9 cellular contexts compared by ENCODE assay signal in the genomic region with DNA sequence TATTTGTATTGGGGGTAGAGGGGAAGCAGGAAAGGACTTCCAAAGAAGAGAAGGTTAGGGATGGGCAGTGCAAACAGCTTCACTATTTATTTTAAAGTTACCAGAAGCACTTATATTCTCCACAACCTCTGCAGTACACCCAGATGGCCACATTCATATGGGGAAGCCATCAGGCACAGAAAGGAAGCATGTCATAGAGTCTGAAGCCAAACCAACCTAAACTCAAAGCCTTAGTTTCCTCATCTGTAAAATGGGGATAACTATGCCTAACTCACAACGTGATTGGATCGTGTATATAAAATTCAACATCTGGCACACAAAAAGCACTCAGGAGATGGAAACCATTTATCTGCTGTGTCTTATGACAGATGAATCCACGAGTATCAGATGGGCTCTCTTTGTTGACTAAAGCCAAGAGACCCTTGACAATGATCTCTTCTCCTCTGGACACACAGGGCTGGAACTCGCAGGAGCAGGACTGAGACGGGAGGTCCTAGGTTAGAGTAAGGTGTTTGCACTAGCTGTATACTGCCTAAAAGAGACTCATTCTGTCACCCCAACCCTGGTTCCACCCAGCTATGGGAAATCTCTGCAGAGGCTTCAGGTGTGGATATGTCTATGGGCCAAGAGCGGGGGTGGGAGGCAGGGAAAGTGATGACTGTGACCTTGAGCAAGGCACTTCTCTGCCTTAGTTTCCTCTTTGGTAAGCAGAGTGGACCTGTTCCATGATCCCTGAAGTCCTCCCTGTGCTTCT. TPM values are rescaled to one million over a fixed set of nuclear protein-coding genes. Genes with fewer than 3 reads are reported as not detected.
A peak's percentile ranks its signal among the peaks of the same experiment; 100 is the strongest.
DNase-seq lines count a peak whose midpoint lies in the region; ATAC-seq and TF ChIP-seq lines count a peak whose summit lies in the region.
"Had no signal": no experiment of that assay in that cellular context is flagged by ENCODE, and none has a peak within 500 bp of the region (broad histone marks: within the 10 kb centered on the region; RNA-seq: fewer than 3 reads in every experiment).

No MANE protein-coding gene starts in this region.

- H3K27me3 Mint-ChIP-seq in activated T-cell treated with anti-CD3 and anti-CD28 coated beads, Interleukin-2, amount 50 U/mL, for 24 hours = peaks cover 47% of the 10 kb centered on the region

- H3K9me3 Mint-ChIP-seq in activated T-cell treated with anti-CD3 and anti-CD28 coated beads, Interleukin-2, amount 50 U/mL, for 24 hours = no peaks in the 10 kb centered on the region

- CTCF ChIA-PET in BJ (lab: Yijun Ruan, JAX) = interaction anchor here (0.7 to 2.1 kb wide), 5 partner anchors 17 to 102 kb away, joined by 3 to 6 read pairs (median 3); no protein-coding TSS in a partner anchor

- no peaks in the 10 kb centered on the region for H3K27me3 ChIP-seq in BJ (ENCODE audit: control insufficient read depth, insufficient read depth, low read length)
- H3K27me3 ChIP-seq: thyroid gland had no signal

- H3K9me3 ChIP-seq in iPS-18c (ENCODE audit: control insufficient read depth, insufficient read depth, low read length) = no peaks in the 10 kb centered on the region
- H3K9me3 ChIP-seq: thyroid gland had no signal

- no peak overlapping the region for H3K4me3 Mint-ChIP-seq in activated T-cell treated with anti-CD3 and anti-CD28 coated beads, Interleukin-2, amount 50 U/mL, for 24 hours

- H3K36me3 Mint-ChIP-seq in activated T-cell treated with anti-CD3 and anti-CD28 coated beads, Interleukin-2, amount 50 U/mL, for 24 hours (ENCODE audit: low read depth) = no peaks in the 10 kb centered on the region

- H3K27ac Mint-ChIP-seq in activated T-cell treated with anti-CD3 and anti-CD28 coated beads, Interleukin-2, amount 50 U/mL, for 24 hours = no peak overlapping the region

- peak; percentile 35 for ATAC-seq in GM21515 (IDR thresholded peaks at IDR 0.05; ENCODE audit: unreplicated experiment)
- ATAC-seq in HG03571 (IDR thresholded peaks at IDR 0.05; ENCODE audit: unreplicated experiment) = no peak

- 0 out of 2 replicates have a peak, but pooled peaks have one; percentile 5 for TF ChIP-seq CTCF in BJ (IDR thresholded peaks at IDR 0.05; ENCODE audit: insufficient read depth, low read depth, low read length)

- peaks cover 14% of the 10 kb centered on the region for H3K4me1 Mint-ChIP-seq in activated T-cell treated with anti-CD3 and anti-CD28 coated beads, Interleukin-2, amount 50 U/mL, for 24 hours (ENCODE audit: low read depth)

- DNase-seq in BJ (ENCODE audit: low read depth) (no peak), SHP77 treated with DMSO at 0.1 percent for 48 hours (lab: John Stamatoyannopoulos, UW) (peak; percentile 7), NCI-H1105 (lab: John Stamatoyannopoulos, UW) (no peak)
- no peak for DNase-seq in activated T-cell treated with anti-CD3 and anti-CD28 coated beads, Interleukin-2, amount 50 U/mL, for 24 hours
- DNase-seq in stimulated activated CD4-positive, alpha-beta T cell treated with anti-CD3 and anti-CD28 coated beads, Interleukin-15, amount 100 ng/mL, for 24 hours = no peak

- POLR2A ChIA-PET in BJ (lab: Charles Lee) = no interaction called here

- H3K4me3 ChIP-seq in BJ (ENCODE audit: low read depth, low read length) (peak overlapping the region; percentile 66; the same call in 1 of the 2 replicates), iPS-18c (ENCODE audit: insufficient read depth, low read depth, low read length) (peak overlapping the region; percentile 82)

- H3K36me3 ChIP-seq in BJ (ENCODE audit: control insufficient read depth, insufficient read depth, low read length) = no peaks in the 10 kb centered on the region
- H3K36me3 ChIP-seq: thyroid gland had no signal

RNA-seq across cellular contexts. Expression of a gene that starts 1.8 kb away (rescaled TPM):
- 2.5 TPM in 2 replicates for polyA plus RNA-seq in BJ (2011; rRNA removed)
- 4.0 and 5.7 TPM in 2 replicates for polyA minus RNA-seq in BJ (2011; rRNA and poly(A)+ RNA removed)

RNA-seq across cellular contexts. Expression of a gene that starts 56.4 kb away (rescaled TPM):
- 7.6 and 10.0 TPM in 2 replicates for polyA plus RNA-seq in BJ (2011; rRNA removed)
- polyA minus RNA-seq in BJ (2011; rRNA and poly(A)+ RNA removed) = 5.1 and 5.7 TPM in 2 replicates
